21 cellular contexts compared by ENCODE assay signal in the genomic region with DNA sequence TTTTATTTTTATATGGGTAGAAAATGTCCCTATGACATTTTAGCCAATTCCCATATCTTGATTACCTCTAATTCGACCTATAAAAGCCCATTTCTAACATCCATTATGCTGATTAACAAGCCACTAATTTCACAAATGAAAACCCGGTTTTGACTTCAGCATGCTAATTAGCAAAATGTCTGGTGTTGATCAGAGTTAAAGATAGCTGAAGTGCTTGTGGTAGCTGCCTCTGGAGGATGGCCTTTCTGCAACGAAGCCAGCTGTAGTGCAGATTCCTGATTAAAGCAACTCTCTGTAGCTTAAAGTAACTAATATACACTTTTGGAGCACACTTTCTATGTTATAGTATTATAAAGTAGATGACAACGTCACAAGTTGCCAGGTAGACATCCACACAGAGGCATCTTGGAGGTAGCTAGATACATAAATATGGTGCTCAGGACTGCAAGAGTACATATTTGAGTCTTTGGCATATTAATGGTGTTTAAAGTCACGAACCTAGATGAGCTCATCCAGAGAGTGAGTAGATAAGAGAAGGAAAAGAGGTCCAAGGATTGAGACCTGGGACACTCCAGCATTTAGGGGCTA.
DNase-seq lines count a peak whose midpoint lies in the region; ATAC-seq, FAIRE-seq and TF ChIP-seq lines count a peak whose summit lies in the region.
"Had no signal": no experiment of that assay in that cellular context is flagged by ENCODE, and none has a peak within 500 bp of the region (broad histone marks: within the 10 kb centered on the region; RNA-seq: fewer than 3 reads in every experiment).

No MANE protein-coding gene starts in this region.

- in situ Hi-C loops in GM13977 (cut with MboI; ENCODE audit: low pct_unique_long_range_greater_than_20kb, low sequenced_read_pairs, unreplicated experiment) = no loop called here

- H3K4me2 ChIP-seq in A549 = no peak overlapping the region
- no peak overlapping the region for H3K4me2 ChIP-seq in OCI-LY7 (ENCODE audit: low read length)
- H3K4me2 ChIP-seq: BLaER1 treated with 17β-estradiol and CSF1 and Interleukin-3, amounts not matched to agents 10 nM and 100 nM; GM23338 had no signal

- H3K9me2 ChIP-seq in OCI-LY7 (ENCODE audit: insufficient read depth, low read length) = no peaks in the 10 kb centered on the region

- H3K27me3 Mint-ChIP-seq in T-helper 2 cell treated with Interferon-gamma antibody and Interleukin-4, amounts not matched to agents 5 μg/mL and 100 μg/mL, for 36 hours (ENCODE audit: low read depth) = no peaks in the 10 kb centered on the region
- no peaks in the 10 kb centered on the region for H3K27me3 Mint-ChIP-seq in activated CD4-positive, alpha-beta T cell treated with anti-CD3 and anti-CD28 coated beads, Interleukin-2, amount 10 ng/mL, durations not matched to agents 7 days and 5 days
- H3K27me3 Mint-ChIP-seq: CD4-positive, alpha-beta T cell; CD8-positive, alpha-beta memory T cell had no signal

- H3K4me3 ChIP-seq in A549 (no peak overlapping the region), OCI-LY7 (ENCODE audit: low read depth, low read length, poor library complexity, severe bottlenecking) (no peak overlapping the region)
- H3K4me3 ChIP-seq: BLaER1 treated with 17β-estradiol and CSF1 and Interleukin-3, amounts not matched to agents 10 nM and 100 nM; GM23338 had no signal

- H3K27ac ChIP-seq in A549 = no peak overlapping the region
- no peak overlapping the region for H3K27ac ChIP-seq in OCI-LY7 (ENCODE audit: low read depth, low read length, poor library complexity, severe bottlenecking)
- H3K27ac ChIP-seq: BLaER1 treated with 17β-estradiol and CSF1 and Interleukin-3, amounts not matched to agents 10 nM and 100 nM had no signal

- no peak overlapping the region for H3K4me3 Mint-ChIP-seq in T-helper 2 cell treated with Interferon-gamma antibody and Interleukin-4, amounts not matched to agents 5 μg/mL and 100 μg/mL, for 36 hours
- H3K4me3 Mint-ChIP-seq in activated CD4-positive, alpha-beta T cell treated with anti-CD3 and anti-CD28 coated beads, Interleukin-2, amount 10 ng/mL, durations not matched to agents 7 days and 5 days = no peak overlapping the region
- H3K4me3 Mint-ChIP-seq: CD14-positive monocyte; CD4-positive, alpha-beta T cell; CD8-positive, alpha-beta memory T cell; GM23338; H9 had no signal

- H2AFZ ChIP-seq in OCI-LY7 (ENCODE audit: low read length) = no peak overlapping the region
- H2AFZ ChIP-seq: GM23338 had no signal

- TF ChIP-seq CTCF in A549 (IDR thresholded peaks at IDR 0.05) = no peak
- TF ChIP-seq CTCF in GM13977 (IDR thresholded peaks at IDR 0.05; ENCODE audit: extremely low read depth, insufficient read depth, missing control alignments) = no peak
- no peak for TF ChIP-seq CTCF in OCI-LY7 (conservative IDR thresholded peaks at IDR 0.05; ENCODE audit: low read length)

- H3K9me3 ChIP-seq in A549 (no peaks in the 10 kb centered on the region), OCI-LY7 (ENCODE audit: low read length) (no peaks in the 10 kb centered on the region)
- H3K9me3 ChIP-seq: BE2C; BLaER1 treated with 17β-estradiol and CSF1 and Interleukin-3, amounts not matched to agents 10 nM and 100 nM had no signal

- H4K20me1 ChIP-seq in OCI-LY7 (ENCODE audit: insufficient read depth, low read length) = no peaks in the 10 kb centered on the region
- H4K20me1 ChIP-seq: BLaER1 treated with 17β-estradiol and CSF1 and Interleukin-3, amounts not matched to agents 10 nM and 100 nM had no signal

- no peak for TF ChIP-seq POLR2A in A549 (IDR thresholded peaks at IDR 0.05; ENCODE audit: low read length)

- no peak overlapping the region for H3K27ac Mint-ChIP-seq in T-helper 2 cell treated with Interferon-gamma antibody and Interleukin-4, amounts not matched to agents 5 μg/mL and 100 μg/mL, for 36 hours
- H3K27ac Mint-ChIP-seq in activated CD4-positive, alpha-beta T cell treated with anti-CD3 and anti-CD28 coated beads, Interleukin-2, amount 10 ng/mL, durations not matched to agents 7 days and 5 days = no peak overlapping the region
- H3K27ac Mint-ChIP-seq: CD14-positive monocyte; CD4-positive, alpha-beta T cell; CD8-positive, alpha-beta memory T cell; GM23338; H9 had no signal

- H3K36me3 ChIP-seq in OCI-LY7 (ENCODE audit: insufficient read depth, low read length) = no peaks in the 10 kb centered on the region
- H3K36me3 ChIP-seq: BE2C; BLaER1 treated with 17β-estradiol and CSF1 and Interleukin-3, amounts not matched to agents 10 nM and 100 nM had no signal

- ATAC-seq in A549 (no peak), HG02588 (IDR thresholded peaks at IDR 0.05; ENCODE audit: unreplicated experiment) (peak; percentile 49), left lobe of liver (no peak)
- ATAC-seq: GM23338, HCT116 had no signal

- H3K4me1 ChIP-seq in A549 (no peaks in the 10 kb centered on the region), OCI-LY7 (ENCODE audit: insufficient read depth, low read length, poor library complexity, severe bottlenecking) (no peaks in the 10 kb centered on the region)
- H3K4me1 ChIP-seq: BE2C; BLaER1 treated with 17β-estradiol and CSF1 and Interleukin-3, amounts not matched to agents 10 nM and 100 nM had no signal

- no peaks in the 10 kb centered on the region for H3K36me3 Mint-ChIP-seq in T-helper 2 cell treated with Interferon-gamma antibody and Interleukin-4, amounts not matched to agents 5 μg/mL and 100 μg/mL, for 36 hours (ENCODE audit: low read depth)
- no peaks in the 10 kb centered on the region for H3K36me3 Mint-ChIP-seq in activated CD4-positive, alpha-beta T cell treated with anti-CD3 and anti-CD28 coated beads, Interleukin-2, amount 10 ng/mL, durations not matched to agents 7 days and 5 days (ENCODE audit: low read depth)
- H3K36me3 Mint-ChIP-seq: CD14-positive monocyte had no signal

- no peak for TF ChIP-seq RAD21 in A549 (conservative IDR thresholded peaks at IDR 0.05 in 1 of 2, IDR thresholded peaks at IDR 0.05 in 1 of 2)

- TF ChIP-seq EP300 in A549 (IDR thresholded peaks at IDR 0.05) = no peak

- WGBS in A549 (ENCODE audit: missing lambda C conversion rate) = 2% methylated on average over 5 of the region's 5 CpGs

- peaks cover 14% of the 10 kb centered on the region for H3K9me3 Mint-ChIP-seq in T-helper 2 cell treated with Interferon-gamma antibody and Interleukin-4, amounts not matched to agents 5 μg/mL and 100 μg/mL, for 36 hours
- peaks cover 7% of the 10 kb centered on the region for H3K9me3 Mint-ChIP-seq in activated CD4-positive, alpha-beta T cell treated with anti-CD3 and anti-CD28 coated beads, Interleukin-2, amount 10 ng/mL, durations not matched to agents 7 days and 5 days

- no peaks in the 10 kb centered on the region for H3K79me2 ChIP-seq in OCI-LY7 (ENCODE audit: insufficient read depth, low read depth, low read length)

- intact Hi-C loops in OCI-LY7 (cut with micrococcal nuclease; ENCODE audit: unreplicated experiment) = no loop called here

- DNase-seq in A549 (ENCODE audit: low read depth in 1 of 2, low spot score in 1 of 2) (no peak), GM13977 (ENCODE audit: low spot score) (peak; percentile 14), OCI-LY7 (ENCODE audit: low spot score) (peak; percentile 0), left lobe of liver (ENCODE audit: low spot score) (no peak)
- no peak for DNase-seq in T-helper 2 cell treated with Interferon-gamma antibody and Interleukin-4, amounts not matched to agents 5 μg/mL and 100 μg/mL, for 36 hours (ENCODE audit: low spot score)
- DNase-seq in activated CD4-positive, alpha-beta T cell treated with anti-CD3 and anti-CD28 coated beads, Interleukin-2, amount 10 ng/mL, durations not matched to agents 7 days and 5 days = no peak
- DNase-seq: BE2C; CD4-positive, alpha-beta T cell; CD8-positive, alpha-beta memory T cell; DMS 273 treated with DMSO at 0.1 percent for 48 hours; DMS79; EL; GDM1; H9 had no signal

- FAIRE-seq in A549 (lab: Jason Lieb, UNC) = no peak
- FAIRE-seq: GM12891, GM19239 had no signal

- no peaks in the 10 kb centered on the region for H3K4me1 Mint-ChIP-seq in T-helper 2 cell treated with Interferon-gamma antibody and Interleukin-4, amounts not matched to agents 5 μg/mL and 100 μg/mL, for 36 hours (ENCODE audit: low read depth)
- H3K4me1 Mint-ChIP-seq in activated CD4-positive, alpha-beta T cell treated with anti-CD3 and anti-CD28 coated beads, Interleukin-2, amount 10 ng/mL, durations not matched to agents 7 days and 5 days = no peaks in the 10 kb centered on the region
- H3K4me1 Mint-ChIP-seq: CD14-positive monocyte; CD8-positive, alpha-beta memory T cell had no signal

- no TSS peak for BruUV-seq in OCI-LY7 (replicated peaks; lab: Mats Ljungman, UMichigan)

- CTCF ChIA-PET in A549 (lab: Yijun Ruan, JAX) = no interaction called here
- CTCF ChIA-PET in OCI-LY7 (lab: Charles Lee; ENCODE audit: unreplicated experiment) = no interaction called here
- CTCF ChIA-PET in activated CD4-positive, alpha-beta T cell treated with anti-CD3 and anti-CD28 coated beads, Interleukin-2, amount 10 ng/mL, durations not matched to agents 7 days and 5 days (lab: Charles Lee) = no interaction called here

- POLR2A ChIA-PET in A549 (lab: Yijun Ruan, JAX) (no interaction called here), OCI-LY7 (lab: Charles Lee) (no interaction called here)
- POLR2A ChIA-PET in activated CD4-positive, alpha-beta T cell treated with anti-CD3 and anti-CD28 coated beads, Interleukin-2, amount 10 ng/mL, durations not matched to agents 7 days and 5 days (lab: Charles Lee) = no interaction called here

TF ChIP-seq in A549, 52 proteins besides CTCF, POLR2A, EP300 and RAD21:
- TF ChIP-seq, protein P1, sequence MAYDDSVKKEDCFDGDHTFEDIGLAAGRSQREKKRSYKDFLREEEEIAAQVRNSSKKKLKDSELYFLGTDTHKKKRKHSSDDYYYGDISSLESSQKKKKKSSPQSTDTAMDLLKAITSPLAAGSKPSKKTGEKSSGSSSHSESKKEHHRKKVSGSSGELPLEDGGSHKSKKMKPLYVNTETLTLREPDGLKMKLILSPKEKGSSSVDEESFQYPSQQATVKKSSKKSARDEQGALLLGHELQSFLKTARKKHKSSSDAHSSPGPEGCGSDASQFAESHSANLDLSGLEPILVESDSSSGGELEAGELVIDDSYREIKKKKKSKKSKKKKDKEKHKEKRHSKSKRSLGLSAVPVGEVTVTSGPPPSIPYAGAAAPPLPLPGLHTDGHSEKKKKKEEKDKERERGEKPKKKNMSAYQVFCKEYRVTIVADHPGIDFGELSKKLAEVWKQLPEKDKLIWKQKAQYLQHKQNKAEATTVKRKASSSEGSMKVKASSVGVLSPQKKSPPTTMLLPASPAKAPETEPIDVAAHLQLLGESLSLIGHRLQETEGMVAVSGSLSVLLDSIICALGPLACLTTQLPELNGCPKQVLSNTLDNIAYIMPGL (CRISPR knock-in tag; IDR thresholded peaks at IDR 0.05; ENCODE audit: borderline replicate concordance) = no peak
- TF ChIP-seq RFX5 (IDR thresholded peaks at IDR 0.05) = 0 out of 2 replicates have a peak, but pooled peaks have one; percentile 51

Comparison
In these comparisons a context has a peak if more than half of its experiments do, and no peak if none do; other contexts are left out.
1. DNase-seq: peak in GM13977 (single experiment) and OCI-LY7 (single experiment); none in A549 (0 of 2), T-helper 2 cell treated with Interferon-gamma antibody and Interleukin-4, amounts not matched to agents 5 μg/mL and 100 μg/mL, for 36 hours (single experiment), left lobe of liver (single experiment) and activated CD4-positive, alpha-beta T cell treated with anti-CD3 and anti-CD28 coated beads, Interleukin-2, amount 10 ng/mL, durations not matched to agents 7 days and 5 days (single experiment).